In the genomic region with DNA sequence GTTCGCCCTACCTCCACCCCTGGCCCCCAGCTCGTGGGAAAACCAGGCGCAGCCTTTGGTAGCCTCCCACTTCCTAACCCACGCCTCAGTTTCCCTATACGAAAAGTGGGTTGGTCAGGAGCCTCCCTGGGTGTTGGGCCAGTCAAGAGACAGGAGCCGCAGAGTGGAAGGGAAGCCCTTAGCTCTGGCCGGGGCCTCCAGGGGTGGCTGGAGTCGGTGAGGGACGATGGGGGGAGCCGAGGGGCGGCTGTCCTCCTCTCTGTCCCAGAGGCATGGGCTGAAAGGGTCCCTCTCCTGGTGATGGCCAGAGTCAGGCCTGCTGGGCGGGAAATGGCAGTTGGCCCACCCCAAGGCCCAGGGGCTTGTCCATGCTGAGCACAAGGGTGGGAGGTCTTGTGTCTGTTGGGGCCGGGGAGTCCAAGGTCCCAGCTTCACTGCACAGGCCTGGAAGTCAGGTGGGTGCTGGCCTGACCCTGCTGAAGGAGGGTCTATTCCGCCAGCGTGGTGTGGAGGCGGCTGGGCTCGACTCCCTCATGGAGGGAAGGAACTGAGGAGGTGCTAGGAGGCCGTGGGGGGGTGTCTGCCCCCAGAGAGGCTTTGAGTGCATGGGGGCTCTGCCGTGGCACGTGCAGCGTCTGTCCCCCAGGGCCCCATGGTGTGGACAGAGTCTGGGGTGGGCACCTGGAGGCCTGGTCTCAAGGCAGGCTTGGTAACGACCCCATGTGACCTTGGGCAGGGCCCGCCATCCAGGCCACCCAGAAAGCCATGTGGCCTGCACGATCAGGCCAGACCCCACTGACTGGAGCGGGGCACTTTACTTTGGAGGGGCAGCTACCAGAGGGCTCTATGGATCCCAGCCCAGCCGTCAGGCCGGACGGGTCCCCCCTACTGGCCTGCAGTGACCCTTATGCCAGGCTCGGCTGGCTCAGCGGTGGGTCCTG, we compare ENCODE assay signal across 8 cellular contexts. TPM values are rescaled to one million over a fixed set of nuclear protein-coding genes. Genes with fewer than 3 reads are reported as not detected.
DNase-seq lines count a peak whose midpoint lies in the region; ATAC-seq and TF ChIP-seq lines count a peak whose summit lies in the region.

No MANE protein-coding gene starts in this region.

- H3K9me3 Mint-ChIP-seq in IgD-negative memory B cell (no peaks in the 10 kb centered on the region), naive B cell (no peaks in the 10 kb centered on the region)

- peak overlapping the region; percentile 82 to 93 (median 90) for H3K4me3 Mint-ChIP-seq in IgD-negative memory B cell
- H3K4me3 Mint-ChIP-seq in naive B cell: peak overlapping the region; percentile 69 to 85 (median 76)

- H3K27ac ChIP-seq in coronary artery (peak overlapping the region; percentile 78 to 92), body of pancreas (peak overlapping the region in 2 of 4 donors; percentile 65 to 72)

- 71 to 75% methylated on average over 15 to 28 of the region's 30 CpGs for WGBS in body of pancreas, 2 donors

- H3K4me1 ChIP-seq in body of pancreas: peaks cover 25% of the 10 kb centered on the region

- DNase-seq in AG04449 (ENCODE audit: low read depth, low spot score) (no peak), coronary artery (ENCODE audit: low spot score) (peak; percentile 76), naive B cell (no peak), NCI-H345 treated with DMSO at 0.1 percent for 48 hours (lab: John Stamatoyannopoulos, UW; ENCODE audit: unreplicated experiment) (no peak), body of pancreas (no peak), NCI-H1048 (lab: John Stamatoyannopoulos, UW) (no peak)

- H3K36me3 Mint-ChIP-seq in IgD-negative memory B cell: no peaks in the 10 kb centered on the region
- H3K36me3 Mint-ChIP-seq in naive B cell: no peaks in the 10 kb centered on the region

- H3K27me3 Mint-ChIP-seq in IgD-negative memory B cell: no peaks in the 10 kb centered on the region
- H3K27me3 Mint-ChIP-seq in naive B cell: no peaks in the 10 kb centered on the region

- POLR2A ChIA-PET in AG04449 (lab: Yijun Ruan, JAX): interaction anchor here (0.7 to 4.6 kb wide), 13 partner anchors 9 to 276 kb away, joined by 3 to 101 read pairs (median 3); partner anchors contain the start of genes CCDC57 and FASN

- TF ChIP-seq CTCF in AG04449 (IDR thresholded peaks at IDR 0.05; ENCODE audit: insufficient read depth, low read length, missing control alignments): peak; percentile 0
- no peak for TF ChIP-seq CTCF in coronary artery (IDR thresholded peaks at IDR 0.05)
- no peak for TF ChIP-seq CTCF in body of pancreas (IDR thresholded peaks at IDR 0.05)

- CTCF ChIA-PET in AG04449 (lab: Yijun Ruan, JAX): interaction anchor here (1.0 to 3.7 kb wide), 5 partner anchors 11 to 200 kb away, joined by 3 to 18 read pairs (median 4); no protein-coding TSS in a partner anchor

- H3K27me3 ChIP-seq in body of pancreas: peaks cover 0 to 20% of the 10 kb centered on the region in 2 donors

- H3K27ac Mint-ChIP-seq in IgD-negative memory B cell (peak overlapping the region; percentile 73 to 88 (median 86)), naive B cell (peak overlapping the region in 5 of 6 donors; percentile 41 to 88 (median 68))

- ATAC-seq in naive B cell (ENCODE audit: low read depth in 2 of 2) (no peak), body of pancreas (no peak), HG03135 (IDR thresholded peaks at IDR 0.05; ENCODE audit: unreplicated experiment) (no peak)

- intact Hi-C loops in body of pancreas (cut with DNase I): no loop called here

- no peak for TF ChIP-seq POLR2A in body of pancreas (IDR thresholded peaks at IDR 0.05)

- H3K36me3 ChIP-seq in body of pancreas (replicated peaks in 1 of 2; ENCODE audit: insufficient read depth in 1 of 2, low read depth in 2 of 2): no peaks in the 10 kb centered on the region

- no peaks in the 10 kb centered on the region for H3K9me3 ChIP-seq in body of pancreas

- H3K4me1 Mint-ChIP-seq in IgD-negative memory B cell (peaks cover 5 to 18% (median 7%) of the 10 kb centered on the region in 3 donors), naive B cell (peaks cover 7 to 13% (median 13%) of the 10 kb centered on the region in 3 donors)

- H3K4me3 ChIP-seq in AG04449 (ENCODE audit: low read depth, low read length): peak overlapping the region; percentile 86
- peak overlapping the region; percentile 90 for H3K4me3 ChIP-seq in coronary artery
- H3K4me3 ChIP-seq in body of pancreas: no peak overlapping the region

RNA-seq across cellular contexts. Expression of gene SLC16A3, which starts 1.1 kb away (rescaled TPM):
- polyA plus RNA-seq in IgD-negative memory B cell (3.7 TPM), naive B cell (ENCODE audit: low read depth in 6 of 6) (1 to 10 TPM; 1.9 to 3.6 (median 1.9) TPM)
- 1 to 10 TPM; 2.0 to 5.4 TPM for total RNA-seq in body of pancreas

RNA-seq across cellular contexts. Expression of gene CCDC57, which starts 17.3 kb away (rescaled TPM):
- polyA plus RNA-seq in IgD-negative memory B cell (34.1 TPM), naive B cell (ENCODE audit: low read depth in 6 of 6) (10 to 100 TPM; 15.9 to 31.8 (median 26.5) TPM)
- total RNA-seq in body of pancreas: 10 to 100 TPM; 24.1 to 60.3 TPM

RNA-seq across cellular contexts. Expression of gene CSNK1D, which starts 43.5 kb away (rescaled TPM):
- polyA plus RNA-seq in IgD-negative memory B cell: 78.3 TPM
- polyA plus RNA-seq in naive B cell (ENCODE audit: low read depth in 6 of 6): 10 to 100 TPM; 27.7 to 78.6 (median 63.4) TPM
- total RNA-seq in body of pancreas: 100 to 1,000 TPM in 1 of 2 donors, 10 to 100 TPM in 1; 37.6 to 116 TPM

Comparison
In these comparisons a context has a peak if more than half of its experiments do, and no peak if none do; other contexts are left out.
1. H3K4me3 ChIP-seq: peak in AG04449 (single experiment) and coronary artery (single experiment); none in body of pancreas (0 of 2).